Comparison of ENCODE assay signal across 1 cellular context in the genomic region with DNA sequence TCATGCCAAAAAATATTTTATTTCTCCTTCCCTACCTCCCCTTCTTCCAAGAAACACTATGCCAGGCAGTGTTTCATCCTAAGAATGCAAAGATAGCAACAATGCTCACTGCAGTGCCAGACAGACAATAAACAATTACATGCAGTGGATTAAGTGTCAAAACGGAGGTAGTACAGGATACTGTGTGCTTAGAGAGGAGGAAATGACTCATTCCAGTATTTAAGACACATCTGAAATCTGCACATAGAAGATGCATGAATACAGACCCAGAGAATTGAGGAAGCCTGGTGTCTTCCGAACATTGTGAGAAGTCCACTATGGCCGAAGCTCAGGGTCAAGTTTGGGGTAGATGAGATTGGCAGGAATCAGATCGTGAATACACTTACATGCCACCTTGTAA.
TF ChIP-seq lines count a peak whose summit lies in the region.

No MANE protein-coding gene starts in this region.

TF ChIP-seq in SK-N-SH, 30 proteins besides CTCF, POLR2A, EP300 and RAD21 (continued from another document):
- TF ChIP-seq, protein P1, sequence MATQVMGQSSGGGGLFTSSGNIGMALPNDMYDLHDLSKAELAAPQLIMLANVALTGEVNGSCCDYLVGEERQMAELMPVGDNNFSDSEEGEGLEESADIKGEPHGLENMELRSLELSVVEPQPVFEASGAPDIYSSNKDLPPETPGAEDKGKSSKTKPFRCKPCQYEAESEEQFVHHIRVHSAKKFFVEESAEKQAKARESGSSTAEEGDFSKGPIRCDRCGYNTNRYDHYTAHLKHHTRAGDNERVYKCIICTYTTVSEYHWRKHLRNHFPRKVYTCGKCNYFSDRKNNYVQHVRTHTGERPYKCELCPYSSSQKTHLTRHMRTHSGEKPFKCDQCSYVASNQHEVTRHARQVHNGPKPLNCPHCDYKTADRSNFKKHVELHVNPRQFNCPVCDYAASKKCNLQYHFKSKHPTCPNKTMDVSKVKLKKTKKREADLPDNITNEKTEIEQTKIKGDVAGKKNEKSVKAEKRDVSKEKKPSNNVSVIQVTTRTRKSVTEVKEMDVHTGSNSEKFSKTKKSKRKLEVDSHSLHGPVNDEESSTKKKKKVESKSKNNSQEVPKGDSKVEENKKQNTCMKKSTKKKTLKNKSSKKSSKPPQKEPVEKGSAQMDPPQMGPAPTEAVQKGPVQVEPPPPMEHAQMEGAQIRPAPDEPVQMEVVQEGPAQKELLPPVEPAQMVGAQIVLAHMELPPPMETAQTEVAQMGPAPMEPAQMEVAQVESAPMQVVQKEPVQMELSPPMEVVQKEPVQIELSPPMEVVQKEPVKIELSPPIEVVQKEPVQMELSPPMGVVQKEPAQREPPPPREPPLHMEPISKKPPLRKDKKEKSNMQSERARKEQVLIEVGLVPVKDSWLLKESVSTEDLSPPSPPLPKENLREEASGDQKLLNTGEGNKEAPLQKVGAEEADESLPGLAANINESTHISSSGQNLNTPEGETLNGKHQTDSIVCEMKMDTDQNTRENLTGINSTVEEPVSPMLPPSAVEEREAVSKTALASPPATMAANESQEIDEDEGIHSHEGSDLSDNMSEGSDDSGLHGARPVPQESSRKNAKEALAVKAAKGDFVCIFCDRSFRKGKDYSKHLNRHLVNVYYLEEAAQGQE (IDR thresholded peaks at IDR 0.05; ENCODE audit: low read depth, low read length), result no peak
- TF ChIP-seq, protein P2, sequence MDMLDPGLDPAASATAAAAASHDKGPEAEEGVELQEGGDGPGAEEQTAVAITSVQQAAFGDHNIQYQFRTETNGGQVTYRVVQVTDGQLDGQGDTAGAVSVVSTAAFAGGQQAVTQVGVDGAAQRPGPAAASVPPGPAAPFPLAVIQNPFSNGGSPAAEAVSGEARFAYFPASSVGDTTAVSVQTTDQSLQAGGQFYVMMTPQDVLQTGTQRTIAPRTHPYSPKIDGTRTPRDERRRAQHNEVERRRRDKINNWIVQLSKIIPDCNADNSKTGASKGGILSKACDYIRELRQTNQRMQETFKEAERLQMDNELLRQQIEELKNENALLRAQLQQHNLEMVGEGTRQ (IDR thresholded peaks at IDR 0.05; ENCODE audit: borderline replicate concordance, low read depth, low read length), result no peak
TF ChIP-seq in SK-N-SH: peak in this region for 9.
